ENCODE assay signal across 29 cellular contexts in the genomic region with DNA sequence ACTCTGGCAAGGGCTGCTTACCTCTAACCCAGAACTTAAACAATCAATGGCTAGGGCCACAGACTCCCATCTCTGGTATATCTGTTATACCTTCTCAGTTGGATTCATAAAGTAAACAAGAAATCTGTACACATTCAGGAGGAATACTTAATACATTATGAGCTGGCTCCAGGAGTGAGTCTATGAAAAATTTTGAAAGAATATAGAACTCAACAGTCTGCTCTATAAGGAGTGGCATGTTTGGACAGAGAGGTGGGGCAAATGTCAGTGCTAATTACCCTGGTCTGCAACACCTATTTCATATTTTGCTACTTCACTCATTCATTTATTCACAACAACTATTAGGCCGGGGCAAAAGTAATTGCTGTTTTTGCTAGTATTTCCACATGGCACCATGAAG.
DNase-seq lines count a peak whose midpoint lies in the region; ATAC-seq, FAIRE-seq and TF ChIP-seq lines count a peak whose summit lies in the region.
"Had no signal": no experiment of that assay in that cellular context is flagged by ENCODE, and none has a peak within 500 bp of the region (broad histone marks: within the 10 kb centered on the region; RNA-seq: fewer than 3 reads in every experiment).

No MANE protein-coding gene starts in this region.

- H3K4me2 ChIP-seq in PC-3 (ENCODE audit: low read length) (0 out of 2 replicates have a peak overlapping the region, but pooled peaks have one; percentile 8), PC-9 (0 out of 2 replicates have a peak overlapping the region, but pooled peaks have one; percentile 13), HepG2 (ENCODE audit: low read depth, low read length) (no peak overlapping the region)
- H3K4me2 ChIP-seq: BLaER1 had no signal

- H3K27me3 ChIP-seq in PC-3 (ENCODE audit: low read length): no peaks in the 10 kb centered on the region
- H3K27me3 ChIP-seq in PC-9 (ENCODE audit: insufficient read depth, low read depth): no peaks in the 10 kb centered on the region
- H3K27me3 ChIP-seq in bronchial epithelial cell (ENCODE audit: control insufficient read depth, insufficient read depth, low read length): no peaks in the 10 kb centered on the region
- no peaks in the 10 kb centered on the region for H3K27me3 ChIP-seq in HepG2 (ENCODE audit: control insufficient read depth in 1 of 2, insufficient read depth in 2 of 2, low read length in 2 of 2)
- H3K27me3 ChIP-seq: BE2C, BLaER1 had no signal

- intact Hi-C loops in PC-3 (cut with micrococcal nuclease) (no loop called here), PC-9 (cut with micrococcal nuclease; ENCODE audit: unreplicated experiment) (no loop called here), left colon (cut with DNase I, micrococcal nuclease) (no loop called here), HepG2 (cut with micrococcal nuclease; ENCODE audit: unreplicated experiment) (no loop called here)

- H4K20me1 ChIP-seq in PC-3 (ENCODE audit: low read length): no peaks in the 10 kb centered on the region
- no peaks in the 10 kb centered on the region for H4K20me1 ChIP-seq in PC-9 (ENCODE audit: insufficient read depth)
- H4K20me1 ChIP-seq in HepG2 (ENCODE audit: insufficient read depth, low read length): peaks cover 3% of the 10 kb centered on the region; the same call in 1 of the 2 replicates
- H4K20me1 ChIP-seq: BLaER1 had no signal

- in situ Hi-C loops in HepG2 (cut with HindIII; ENCODE audit: extremely low pct_ligation_motif_present, low pct_unique_long_range_greater_than_20kb): no loop called here

- no peaks in the 10 kb centered on the region for H3F3A ChIP-seq in PC-3 (ENCODE audit: low read length, unreplicated experiment)
- no peaks in the 10 kb centered on the region for H3F3A ChIP-seq in PC-9 (ENCODE audit: insufficient read depth, low read depth)

- H3K79me2 ChIP-seq in PC-3 (ENCODE audit: low read length): no peaks in the 10 kb centered on the region
- no peaks in the 10 kb centered on the region for H3K79me2 ChIP-seq in PC-9 (ENCODE audit: low read depth)
- no peaks in the 10 kb centered on the region for H3K79me2 ChIP-seq in HepG2 (ENCODE audit: insufficient read depth, low read length)

- 100% methylated on average over 1 of the region's 1 CpG for WGBS in HepG2 (ENCODE audit: low lambda C conversion rate)

- H3K4me3 Mint-ChIP-seq in progenitor cell of endocrine pancreas (ENCODE audit: low read depth): no peak overlapping the region
- H3K4me3 Mint-ChIP-seq: CD14-positive monocyte; CD4-positive, alpha-beta memory T cell; CD4-positive, CD25-positive, alpha-beta regulatory T cell; CD8-positive, alpha-beta memory T cell had no signal

- H3K4me3 ChIP-seq in PC-3 (ENCODE audit: low read length) (no peak overlapping the region), PC-9 (no peak overlapping the region), bronchial epithelial cell (ENCODE audit: low read depth, low read length) (no peak overlapping the region), HepG2 (replicated peaks in 1 of 3; ENCODE audit: insufficient read depth in 1 of 3, low read depth in 2 of 3, low read length in 3 of 3) (no peak overlapping the region)
- H3K4me3 ChIP-seq: BLaER1, GM12878 had no signal

- no peak overlapping the region for H2AFZ ChIP-seq in PC-3 (ENCODE audit: low read length)
- H2AFZ ChIP-seq in PC-9: no peak overlapping the region
- no peak overlapping the region for H2AFZ ChIP-seq in HepG2 (ENCODE audit: low read length)

- H3K27ac Mint-ChIP-seq in progenitor cell of endocrine pancreas: no peak overlapping the region
- H3K27ac Mint-ChIP-seq: CD14-positive monocyte; CD4-positive, alpha-beta memory T cell; CD4-positive, CD25-positive, alpha-beta regulatory T cell; CD8-positive, alpha-beta memory T cell had no signal

- no peaks in the 10 kb centered on the region for H3K27me3 Mint-ChIP-seq in progenitor cell of endocrine pancreas

- no peak for TF ChIP-seq POLR2A in HepG2 (IDR thresholded peaks at IDR 0.05; ENCODE audit: insufficient read depth in 1 of 2, low read depth in 2 of 2, low read length in 2 of 2)

- TF ChIP-seq CTCF in PC-3 (conservative IDR thresholded peaks at IDR 0.05; ENCODE audit: low read depth, low read length): no peak
- TF ChIP-seq CTCF in PC-9 (conservative IDR thresholded peaks at IDR 0.05): no peak
- no peak for TF ChIP-seq CTCF in bronchial epithelial cell (IDR thresholded peaks at IDR 0.05; ENCODE audit: insufficient read depth, low read length, severe bottlenecking)
- no peak for TF ChIP-seq CTCF in HepG2 (CRISPR knock-in tag; IDR thresholded peaks at IDR 0.05)
- TF ChIP-seq CTCF in progenitor cell of endocrine pancreas (IDR thresholded peaks at IDR 0.05; ENCODE audit: unreplicated experiment): no peak

- ATAC-seq in PC-3: peak; percentile 76
- ATAC-seq in left colon: peak; percentile 89
- ATAC-seq in HepG2: no peak
- ATAC-seq in GM19023 (IDR thresholded peaks at IDR 0.05; ENCODE audit: unreplicated experiment): no peak
- ATAC-seq: GM12878 had no signal

- H3K9ac ChIP-seq in PC-3 (ENCODE audit: low read length): no peak overlapping the region
- H3K9ac ChIP-seq in HepG2 (ENCODE audit: insufficient read depth, low read depth, low read length): no peak overlapping the region
- H3K9ac ChIP-seq: BLaER1 had no signal

- FAIRE-seq in bronchial epithelial cell (lab: Jason Lieb, UNC) (no peak), HepG2 (lab: Jason Lieb, UNC) (no peak)
- FAIRE-seq: A204.1, GM12878, GM12892, GM18507 had no signal

- no peak for TF ChIP-seq EP300 in HepG2 (IDR thresholded peaks at IDR 0.05; ENCODE audit: low read depth in 2 of 2, low read length in 2 of 2)
- TF ChIP-seq EP300 in HepG2 (CRISPR knock-in tag; IDR thresholded peaks at IDR 0.05; ENCODE audit: borderline replicate concordance): no peak

- H3K4me1 Mint-ChIP-seq in progenitor cell of endocrine pancreas (ENCODE audit: low read depth): no peaks in the 10 kb centered on the region
- H3K4me1 Mint-ChIP-seq: CD14-positive monocyte; CD4-positive, alpha-beta memory T cell; CD4-positive, CD25-positive, alpha-beta regulatory T cell; CD8-positive, alpha-beta memory T cell had no signal

- CTCF ChIA-PET in PC-3 (lab: Charles Lee) (interaction anchor here (0.7 kb wide), 1 partner anchor 10 kb away, joined by 3 read pairs; no protein-coding TSS in a partner anchor), PC-9 (lab: Charles Lee) (no interaction called here), HepG2 (lab: Yijun Ruan, JAX; ENCODE audit: low intra/inter-chr PET ratio, low total read pairs) (no interaction called here)

- BruUV-seq in PC-3 (replicated peaks; lab: Mats Ljungman, UMichigan): no TSS peak
- no TSS peak for BruUV-seq in PC-9 (replicated peaks; lab: Mats Ljungman, UMichigan)
- BruUV-seq in HepG2 (replicated peaks; lab: Mats Ljungman, UMichigan): no TSS peak

- H3K36me3 ChIP-seq in PC-3 (ENCODE audit: low read depth, low read length): no peaks in the 10 kb centered on the region
- no peaks in the 10 kb centered on the region for H3K36me3 ChIP-seq in PC-9 (ENCODE audit: low read depth)
- H3K36me3 ChIP-seq in bronchial epithelial cell (ENCODE audit: control insufficient read depth, insufficient read depth, low read length): no peaks in the 10 kb centered on the region
- H3K36me3 ChIP-seq in HepG2 (replicated peaks in 1 of 2; ENCODE audit: control insufficient read depth in 1 of 2, insufficient read depth in 2 of 2, low read length in 2 of 2): no peaks in the 10 kb centered on the region
- H3K36me3 ChIP-seq: BE2C, BLaER1 had no signal

- H3K9me2 ChIP-seq in PC-3 (replicated peaks; ENCODE audit: low read length) (no peaks in the 10 kb centered on the region), PC-9 (ENCODE audit: insufficient read depth) (no peaks in the 10 kb centered on the region)

- H3K9me3 Mint-ChIP-seq in progenitor cell of endocrine pancreas (ENCODE audit: low read depth): no peaks in the 10 kb centered on the region
- H3K9me3 Mint-ChIP-seq: CD14-positive monocyte; CD4-positive, CD25-positive, alpha-beta regulatory T cell; CD8-positive, alpha-beta memory T cell had no signal

- POLR2A ChIA-PET in PC-3 (lab: Charles Lee; ENCODE audit: unreplicated experiment): no interaction called here
- POLR2A ChIA-PET in PC-9 (lab: Charles Lee; ENCODE audit: unreplicated experiment): no interaction called here
- POLR2A ChIA-PET in HepG2 (lab: Yijun Ruan, JAX): no interaction called here

- H3K36me3 Mint-ChIP-seq in progenitor cell of endocrine pancreas (ENCODE audit: insufficient read depth): no peaks in the 10 kb centered on the region
- H3K36me3 Mint-ChIP-seq: CD14-positive monocyte; CD4-positive, alpha-beta memory T cell; CD4-positive, CD25-positive, alpha-beta regulatory T cell; CD8-positive, alpha-beta memory T cell had no signal

- DNase-seq in PC-3 (peak; percentile 43), PC-9 (no peak), bronchial epithelial cell (ENCODE audit: low read depth) (peak; percentile 14), left colon (no peak), HepG2 (ENCODE audit: low spot score) (no peak), progenitor cell of endocrine pancreas (ENCODE audit: low spot score, unreplicated experiment) (no peak)
- no peak for DNase-seq in activated CD8-positive, alpha-beta memory T cell treated with anti-CD3 and anti-CD28 coated beads for 24 hours
- DNase-seq: 8988T; ACHN; BE2C; C1 segment of cervical spinal cord; CD4-positive, alpha-beta memory T cell; CD4-positive, CD25-positive, alpha-beta regulatory T cell; CD8-positive, alpha-beta memory T cell; COR-L47; DMS 273 treated with DMSO at 0.1 percent for 48 hours; DMS153; DMS53; DMS79; DND-41; EL; GDM1 had no signal

- peaks cover 14% of the 10 kb centered on the region for H3K4me1 ChIP-seq in PC-3 (ENCODE audit: insufficient read depth, low read length)
- peaks cover 15% of the 10 kb centered on the region for H3K4me1 ChIP-seq in PC-9 (replicated peaks; ENCODE audit: insufficient read depth)
- H3K4me1 ChIP-seq in HepG2 (ENCODE audit: insufficient read depth, low read length): peaks cover 16% of the 10 kb centered on the region
- H3K4me1 ChIP-seq: BE2C, BLaER1 had no signal

- H3K27ac ChIP-seq in PC-3 (ENCODE audit: low read length): no peak overlapping the region
- H3K27ac ChIP-seq in PC-9: no peak overlapping the region
- H3K27ac ChIP-seq in HepG2 (ENCODE audit: extremely low read length, insufficient read depth, low read length): no peak overlapping the region
- H3K27ac ChIP-seq: BLaER1 had no signal

- TF ChIP-seq RAD21 in HepG2 (CRISPR knock-in tag; IDR thresholded peaks at IDR 0.05): no peak

- H3K9me3 ChIP-seq in PC-3 (ENCODE audit: low read length) (no peaks in the 10 kb centered on the region), PC-9 (ENCODE audit: insufficient read depth, low read depth) (no peaks in the 10 kb centered on the region), HepG2 (ENCODE audit: low read length) (no peaks in the 10 kb centered on the region)
- H3K9me3 ChIP-seq: BE2C, BLaER1 had no signal

TF ChIP-seq in HepG2, 621 proteins besides CTCF, POLR2A, EP300 and RAD21 (continues in another document):
- TF ChIP-seq, protein P1, sequence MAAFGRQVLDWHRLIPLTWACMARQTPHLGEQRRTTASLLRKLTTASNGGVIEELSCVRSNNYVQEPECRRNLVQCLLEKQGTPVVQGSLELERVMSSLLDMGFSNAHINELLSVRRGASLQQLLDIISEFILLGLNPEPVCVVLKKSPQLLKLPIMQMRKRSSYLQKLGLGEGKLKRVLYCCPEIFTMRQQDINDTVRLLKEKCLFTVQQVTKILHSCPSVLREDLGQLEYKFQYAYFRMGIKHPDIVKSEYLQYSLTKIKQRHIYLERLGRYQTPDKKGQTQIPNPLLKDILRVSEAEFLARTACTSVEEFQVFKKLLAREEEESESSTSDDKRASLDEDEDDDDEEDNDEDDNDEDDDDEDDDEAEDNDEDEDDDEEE (CRISPR knock-in tag; IDR thresholded peaks at IDR 0.05): no peak

Comparison
In these comparisons a context has a peak if more than half of its experiments do, and no peak if none do; other contexts are left out.
1. ATAC-seq: peak in PC-3 (single experiment) and left colon (single experiment); none in HepG2 (single experiment) and GM19023 (single experiment).
2. DNase-seq: peak in PC-3 (single experiment) and bronchial epithelial cell (single experiment); none in PC-9 (0 of 2), left colon (0 of 2), HepG2 (single experiment), activated CD8-positive, alpha-beta memory T cell treated with anti-CD3 and anti-CD28 coated beads for 24 hours (single experiment) and progenitor cell of endocrine pancreas (single experiment).